In the genomic region with DNA sequence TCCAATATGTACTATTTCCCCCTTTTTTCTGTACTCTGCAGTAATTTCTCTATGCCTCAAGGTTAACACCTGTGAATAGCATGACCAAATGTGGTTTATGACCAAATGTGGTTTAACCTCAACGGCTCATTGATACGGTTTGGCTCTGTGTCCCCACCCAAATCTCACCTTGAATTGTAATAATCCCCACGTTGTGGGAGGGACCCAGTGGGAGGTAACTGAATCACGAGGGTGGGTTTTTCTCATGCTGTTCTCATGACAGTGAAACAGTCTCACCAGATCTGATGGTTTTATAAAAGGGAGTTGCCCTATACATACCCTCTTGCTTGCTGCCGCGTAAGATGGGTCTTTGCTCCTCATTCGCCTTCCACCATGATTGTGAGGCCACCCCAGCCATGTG, we compare ENCODE assay signal across 13 cellular contexts. TPM values are rescaled to one million over a fixed set of nuclear protein-coding genes. Genes with fewer than 3 reads are reported as not detected.
DNase-seq lines count a peak whose midpoint lies in the region; ATAC-seq and TF ChIP-seq lines count a peak whose summit lies in the region.
"Had no signal": no experiment of that assay in that cellular context is flagged by ENCODE, and none has a peak within 500 bp of the region (broad histone marks: within the 10 kb centered on the region; RNA-seq: fewer than 3 reads in every experiment).

No MANE protein-coding gene starts in this region.

- no peak overlapping the region for H2BK12ac ChIP-seq in H9 (ENCODE audit: insufficient read length, low read depth, low read length)

- H2BK15ac ChIP-seq in H9 (ENCODE audit: low read depth, low read length): no peak overlapping the region

- no peak overlapping the region for H4K5ac ChIP-seq in H9 (ENCODE audit: insufficient read length, low read depth, low read length)

- POLR2A ChIA-PET in activated CD8-positive, alpha-beta T cell treated with anti-CD3 and anti-CD28 coated beads, Interleukin-2, amount 10 ng/mL, durations not matched to agents 7 days and 5 days (lab: Charles Lee): no interaction called here
- POLR2A ChIA-PET in naive thymus-derived CD4-positive, alpha-beta T cell (lab: Charles Lee): no interaction called here

- no peak overlapping the region for H3K18ac ChIP-seq in H9 (ENCODE audit: insufficient read length, low read depth, low read length)

- peak; percentile 55 for ATAC-seq in activated CD8-positive, alpha-beta T cell treated with anti-CD3 and anti-CD28 coated beads, Interleukin-2, amount 10 ng/mL, durations not matched to agents 7 days and 5 days
- ATAC-seq in naive thymus-derived CD4-positive, alpha-beta T cell: peak; percentile 36
- ATAC-seq in left lobe of liver: no peak
- ATAC-seq: SK-N-SH treated with all-trans-retinoic acid at 6 μM for 48 hours had no signal

- no peak overlapping the region for H4K91ac ChIP-seq in H9 (ENCODE audit: insufficient read length, low read depth, low read length)

- no peaks in the 10 kb centered on the region; the same call in 1 of the 2 replicates for H3K4me1 ChIP-seq in H9 (ENCODE audit: insufficient read depth, low read length)
- H3K4me1 ChIP-seq in naive thymus-derived CD4-positive, alpha-beta T cell (ENCODE audit: control insufficient read depth in 2 of 2, insufficient read depth in 2 of 2, low read length in 2 of 2): peaks cover 0 to 3% of the 10 kb centered on the region in 2 donors

- H4K20me1 ChIP-seq in H9 (ENCODE audit: control insufficient read depth, insufficient read depth, insufficient read length): no peaks in the 10 kb centered on the region

- H3K79me1 ChIP-seq in H9 (ENCODE audit: insufficient read depth, low read depth, low read length, poor library complexity, severe bottlenecking): peaks cover 7% of the 10 kb centered on the region

- no peak overlapping the region for H2AK5ac ChIP-seq in H9 (ENCODE audit: insufficient read length, low read length)

- intact Hi-C loops in naive thymus-derived CD4-positive, alpha-beta T cell (cut with micrococcal nuclease): loop anchor here (2.0 kb wide), 1 partner anchor 17 kb away; no protein-coding TSS in a partner anchor

- no peak overlapping the region for H4K8ac ChIP-seq in H9 (replicated peaks; ENCODE audit: insufficient read length, low read depth, low read length)

- peaks cover 65 to 91% (median 85%) of the 10 kb centered on the region in 3 experiments for H3K36me3 Mint-ChIP-seq in H9 (ENCODE audit: insufficient read depth in 1 of 3, low read depth in 3 of 3)
- H3K36me3 Mint-ChIP-seq in activated CD8-positive, alpha-beta T cell treated with anti-CD3 and anti-CD28 coated beads, Interleukin-2, amount 10 ng/mL, durations not matched to agents 7 days and 5 days (ENCODE audit: low read depth): peaks cover 93% of the 10 kb centered on the region
- peaks cover 10 to 72% (median 58%) of the 10 kb centered on the region in 5 donors for H3K36me3 Mint-ChIP-seq in naive thymus-derived CD4-positive, alpha-beta T cell

- no peak overlapping the region for H3K23ac ChIP-seq in H9 (ENCODE audit: insufficient read length, low read depth, low read length)

- CTCF ChIA-PET in activated CD8-positive, alpha-beta T cell treated with anti-CD3 and anti-CD28 coated beads, Interleukin-2, amount 10 ng/mL, durations not matched to agents 7 days and 5 days (lab: Charles Lee): no interaction called here
- CTCF ChIA-PET in naive thymus-derived CD4-positive, alpha-beta T cell (lab: Charles Lee): no interaction called here

- no peak overlapping the region for H2BK120ac ChIP-seq in H9 (ENCODE audit: low read depth, low read length, poor library complexity, severe bottlenecking)

- no peaks in the 10 kb centered on the region for H3K9me3 ChIP-seq in H9 (ENCODE audit: control insufficient read depth, low read depth, low read length)
- H3K9me3 ChIP-seq in naive thymus-derived CD4-positive, alpha-beta T cell (ENCODE audit: control insufficient read depth in 2 of 3, low read length in 3 of 3): no peaks in the 10 kb centered on the region
- H3K9me3 ChIP-seq: sigmoid colon had no signal

- DNase-seq in NK-92 treated with Interleukin-12 subunit alpha and Interleukin-12 subunit beta, amount 100 ng/mL, for 24 hours (lab: John Stamatoyannopoulos, UW): peak; percentile 37
- DNase-seq in NK-92 (lab: John Stamatoyannopoulos, UW; ENCODE audit: unreplicated experiment): no peak
- DNase-seq in H9: no peak
- peak; percentile 56 for DNase-seq in activated CD8-positive, alpha-beta T cell treated with anti-CD3 and anti-CD28 coated beads, Interleukin-2, amount 10 ng/mL, durations not matched to agents 7 days and 5 days
- DNase-seq in naive thymus-derived CD4-positive, alpha-beta T cell: no peak
- DNase-seq in germinal center (ENCODE audit: low spot score): no peak
- no peak for DNase-seq in left lobe of liver (ENCODE audit: low spot score)
- DNase-seq in NCI-H1092 treated with DMSO at 0.1 percent for 48 hours (lab: John Stamatoyannopoulos, UW): no peak
- DNase-seq: H7, NCI-H1092, sigmoid colon had no signal

- no peak overlapping the region for H3K56ac ChIP-seq in H9 (ENCODE audit: insufficient read length, low read depth, low read length)

- H3K4me3 Mint-ChIP-seq in H9: no peak overlapping the region
- H3K4me3 Mint-ChIP-seq in activated CD8-positive, alpha-beta T cell treated with anti-CD3 and anti-CD28 coated beads, Interleukin-2, amount 10 ng/mL, durations not matched to agents 7 days and 5 days: peak overlapping the region; percentile 28
- H3K4me3 Mint-ChIP-seq in naive thymus-derived CD4-positive, alpha-beta T cell: no peak overlapping the region

- no peaks in the 10 kb centered on the region for H3K9me3 Mint-ChIP-seq in H9
- peaks cover 9% of the 10 kb centered on the region for H3K9me3 Mint-ChIP-seq in activated CD8-positive, alpha-beta T cell treated with anti-CD3 and anti-CD28 coated beads, Interleukin-2, amount 10 ng/mL, durations not matched to agents 7 days and 5 days (ENCODE audit: insufficient read depth)
- peaks cover 0 to 2% (median 0%) of the 10 kb centered on the region in 11 donors for H3K9me3 Mint-ChIP-seq in naive thymus-derived CD4-positive, alpha-beta T cell

- H3K4me3 ChIP-seq in naive thymus-derived CD4-positive, alpha-beta T cell (ENCODE audit: low read length): no peak overlapping the region
- H3K4me3 ChIP-seq: sigmoid colon had no signal

- H3K4me1 Mint-ChIP-seq in H9: peaks cover 18 to 28% of the 10 kb centered on the region in 2 experiments
- peaks cover 61% of the 10 kb centered on the region for H3K4me1 Mint-ChIP-seq in activated CD8-positive, alpha-beta T cell treated with anti-CD3 and anti-CD28 coated beads, Interleukin-2, amount 10 ng/mL, durations not matched to agents 7 days and 5 days (ENCODE audit: low read depth)
- peaks cover 2 to 72% (median 37%) of the 10 kb centered on the region in 7 donors for H3K4me1 Mint-ChIP-seq in naive thymus-derived CD4-positive, alpha-beta T cell

- no peak overlapping the region for H3T11ph ChIP-seq in H9 (ENCODE audit: low read length)

- no peak overlapping the region for H2BK5ac ChIP-seq in H9 (ENCODE audit: insufficient read length, low read length)

- no peak overlapping the region for H3K9ac ChIP-seq in H9 (ENCODE audit: extremely low read depth, insufficient read length, low read length)

- no peak overlapping the region for H3K4me2 ChIP-seq in H9 (ENCODE audit: insufficient read depth, insufficient read length, low read length)

- H3K14ac ChIP-seq in H9 (ENCODE audit: insufficient read depth, low read length): no peak overlapping the region

- no peak overlapping the region for H2AFZ ChIP-seq in H9 (ENCODE audit: low read length)

- peaks cover 3% of the 10 kb centered on the region; the same call in 1 of the 2 replicates for H3K79me2 ChIP-seq in H9 (ENCODE audit: insufficient read depth, low read length)

- no peak for TF ChIP-seq CTCF in H9 (conservative IDR thresholded peaks at IDR 0.05)

- WGBS in H9 (ENCODE audit: extremely low coverage, insufficient read length, low lambda C conversion rate): no CpG with 5 or more reads among the region's 7 CpGs

- peak overlapping the region in 2 of 3 experiments; percentile 82 to 89; a peak in 3 of 7 replicates for H3K27ac Mint-ChIP-seq in H9
- H3K27ac Mint-ChIP-seq in activated CD8-positive, alpha-beta T cell treated with anti-CD3 and anti-CD28 coated beads, Interleukin-2, amount 10 ng/mL, durations not matched to agents 7 days and 5 days: peak overlapping the region; percentile 74
- H3K27ac Mint-ChIP-seq in naive thymus-derived CD4-positive, alpha-beta T cell: peak overlapping the region in 6 of 9 donors; percentile 25 to 68 (median 38)

- H3K23me2 ChIP-seq in H9 (ENCODE audit: insufficient read length, low read depth, low read length, poor library complexity, severe bottlenecking): no peaks in the 10 kb centered on the region

- H3K27me3 Mint-ChIP-seq in H9 (ENCODE audit: low read depth): no peaks in the 10 kb centered on the region
- H3K27me3 Mint-ChIP-seq in activated CD8-positive, alpha-beta T cell treated with anti-CD3 and anti-CD28 coated beads, Interleukin-2, amount 10 ng/mL, durations not matched to agents 7 days and 5 days (ENCODE audit: low read depth): no peaks in the 10 kb centered on the region
- no peaks in the 10 kb centered on the region for H3K27me3 Mint-ChIP-seq in naive thymus-derived CD4-positive, alpha-beta T cell

- H3K27ac ChIP-seq in H9 (ENCODE audit: insufficient read length, low read depth, low read length): no peak overlapping the region
- H3K27ac ChIP-seq in naive thymus-derived CD4-positive, alpha-beta T cell (ENCODE audit: low read depth, low read length): no peak overlapping the region
- H3K27ac ChIP-seq: 22Rv1, sigmoid colon had no signal

- no peak overlapping the region for H3K4ac ChIP-seq in H9 (ENCODE audit: low read depth, low read length)

- H2BK20ac ChIP-seq in H9 (ENCODE audit: low read depth, low read length, poor library complexity, severe bottlenecking): no peak overlapping the region

- peaks cover 0 to 30% (median 8%) of the 10 kb centered on the region in 3 experiments for H3K36me3 ChIP-seq in naive thymus-derived CD4-positive, alpha-beta T cell (ENCODE audit: control insufficient read depth in 2 of 3, insufficient read depth in 3 of 3, low read length in 3 of 3)

- no peaks in the 10 kb centered on the region for H3K27me3 ChIP-seq in H9 (ENCODE audit: insufficient read depth, low read length)
- no peaks in the 10 kb centered on the region for H3K27me3 ChIP-seq in naive thymus-derived CD4-positive, alpha-beta T cell (ENCODE audit: control insufficient read depth in 2 of 2, insufficient read depth in 2 of 2, low read length in 2 of 2)
- H3K27me3 ChIP-seq: sigmoid colon had no signal

RNA-seq across cellular contexts. Expression of a gene that starts 18.7 kb away (rescaled TPM):
- 216 and 217 TPM in 2 replicates for total RNA-seq in H9 (2021)
- total RNA-seq in activated CD8-positive, alpha-beta T cell treated with anti-CD3 and anti-CD28 coated beads, Interleukin-2, amount 10 ng/mL, durations not matched to agents 7 days and 5 days: 100 to 1,000 TPM; 251 to 255 TPM
- 100 to 1,000 TPM in 3 of 5 experiments, 10 to 100 TPM in 2; 49.6 to 174 (median 101) TPM for total RNA-seq in naive thymus-derived CD4-positive, alpha-beta T cell
- polyA plus RNA-seq in naive thymus-derived CD4-positive, alpha-beta T cell: 10 to 100 TPM; 41.6 to 51.6 TPM
- 16.9 TPM for total RNA-seq in left lobe of liver

Comparison
In these comparisons a context has a peak if more than half of its experiments do, and no peak if none do; other contexts are left out.
1. DNase-seq: peak in NK-92 treated with Interleukin-12 subunit alpha and Interleukin-12 subunit beta, amount 100 ng/mL, for 24 hours (single experiment) and activated CD8-positive, alpha-beta T cell treated with anti-CD3 and anti-CD28 coated beads, Interleukin-2, amount 10 ng/mL, durations not matched to agents 7 days and 5 days (single experiment); none in NK-92 (single experiment), H9 (single experiment), naive thymus-derived CD4-positive, alpha-beta T cell (0 of 9), germinal center (single experiment), left lobe of liver (single experiment) and NCI-H1092 treated with DMSO at 0.1 percent for 48 hours (single experiment).
2. Peak in every context shown above with its lines, with median percentiles within 50 percentile points of each other: H3K27ac Mint-ChIP-seq.